26 cellular contexts compared by ENCODE assay signal in the genomic region with DNA sequence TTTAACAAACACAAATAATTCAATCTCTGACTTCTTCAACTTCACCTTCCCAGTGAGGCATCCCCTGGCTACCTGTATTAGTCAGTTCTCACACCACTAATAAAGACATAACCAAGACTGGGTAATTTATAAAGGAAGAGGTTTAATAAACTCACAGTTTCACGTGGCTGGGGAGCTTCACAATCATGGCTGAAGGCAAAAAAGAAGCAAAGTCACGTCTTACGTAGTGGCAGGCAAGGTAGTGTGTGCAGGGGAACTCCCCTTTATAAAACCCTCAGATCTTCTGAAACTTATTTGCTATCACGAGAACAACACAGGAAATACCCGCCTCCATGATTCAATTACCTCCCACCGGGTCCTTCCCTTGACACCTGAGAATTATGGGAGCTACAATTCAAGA.
"Had no signal": no experiment of that assay in that cellular context is flagged by ENCODE, and none has a peak within 500 bp of the region (broad histone marks: within the 10 kb centered on the region; RNA-seq: fewer than 3 reads in every experiment).

No MANE protein-coding gene starts in this region.

- ATAC-seq: body of pancreas; foreskin keratinocyte; heart left ventricle; left colon; naive thymus-derived CD4-positive, alpha-beta T cell; pancreas; psoas muscle; upper lobe of right lung had no signal

- H3K27ac ChIP-seq: body of pancreas, esophagus muscularis mucosa, foreskin keratinocyte, heart left ventricle, pancreas, psoas muscle, suprapubic skin, tibial artery, upper lobe of right lung had no signal

- DNase-seq: activated CD4-positive, alpha-beta memory T cell treated with anti-CD3 and anti-CD28 coated beads for 36 hours; activated CD4-positive, alpha-beta T cell treated with anti-CD3 and anti-CD28 coated beads for 48 hours; activated CD8-positive, alpha-beta memory T cell treated with anti-CD3 and anti-CD28 coated beads, Interleukin-2, amount 50 U/mL, for 48 hours; activated T-cell treated with anti-CD3 and anti-CD28 coated beads, Interleukin-2, amount 50 U/mL, for 24 hours; aorta; body of pancreas; dermis blood vessel endothelial cell; effector CD4-positive, alpha-beta T cell; foreskin keratinocyte; heart left ventricle; hypothalamus; immature natural killer cell; kidney; left colon; naive thymus-derived CD4-positive, alpha-beta T cell; nucleus accumbens; pancreas; psoas muscle; stimulated activated CD4-positive, alpha-beta T cell treated with anti-CD3 and anti-CD28 coated beads, Interleukin-15, amount 100 ng/mL, for 24 hours; stimulated activated CD4-positive, alpha-beta T cell treated with anti-CD3 and anti-CD28 coated beads, Interleukin-2, amount 100 ng/mL, for 24 hours; stimulated activated naive CD4-positive, alpha-beta T cell; tibial artery; upper lobe of right lung had no signal

- H3K27me3 ChIP-seq: body of pancreas, esophagus muscularis mucosa, foreskin keratinocyte, heart left ventricle, pancreas, suprapubic skin, tibial artery, upper lobe of right lung had no signal

- H3K9me3 ChIP-seq: body of pancreas, esophagus muscularis mucosa, heart left ventricle, pancreas, psoas muscle, suprapubic skin, tibial artery, upper lobe of right lung had no signal

- H3K36me3 ChIP-seq: esophagus muscularis mucosa, heart left ventricle, pancreas, suprapubic skin, tibial artery, upper lobe of right lung had no signal

- H3K4me3 ChIP-seq: body of pancreas, esophagus muscularis mucosa, heart left ventricle, pancreas, psoas muscle, smooth muscle cell, suprapubic skin, tibial artery, upper lobe of right lung had no signal
